8 cellular contexts compared by ENCODE assay signal in the genomic region with DNA sequence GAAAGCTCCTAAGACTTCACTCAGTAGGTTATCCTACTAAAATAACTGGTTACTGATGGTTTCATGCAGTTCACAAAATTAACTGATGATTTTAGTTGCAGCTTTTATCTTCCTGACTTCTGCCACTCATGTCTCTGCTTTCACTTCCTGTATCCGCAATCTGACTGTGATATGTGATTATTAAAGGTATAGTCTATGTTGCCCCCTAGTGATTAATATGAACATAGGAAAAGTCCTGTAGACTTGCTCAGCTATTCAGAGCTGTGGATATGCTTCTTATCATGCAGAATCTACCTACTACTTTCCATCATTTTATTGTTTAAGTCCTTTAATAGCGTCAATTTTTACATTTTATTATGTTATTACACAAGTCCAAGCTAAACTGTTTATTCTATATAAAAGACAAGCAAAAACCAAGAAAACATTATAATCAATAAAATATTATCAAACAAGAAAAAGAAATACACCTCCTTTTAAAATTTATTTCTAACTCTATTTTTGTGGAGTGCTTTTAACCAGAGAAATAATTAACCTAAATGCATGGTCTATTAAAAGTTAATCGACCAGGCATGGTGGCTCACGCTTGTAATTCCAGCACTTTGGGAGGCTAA. TPM values are rescaled to one million over a fixed set of nuclear protein-coding genes. Genes with fewer than 3 reads are reported as not detected.
DNase-seq lines count a peak whose midpoint lies in the region; ATAC-seq and TF ChIP-seq lines count a peak whose summit lies in the region.

No MANE protein-coding gene starts in this region.

- no peak for TF ChIP-seq POLR2A in IMR-90 (IDR thresholded peaks at IDR 0.05; ENCODE audit: low read depth, low read length)

- no peaks in the 10 kb centered on the region for H3K9me3 Mint-ChIP-seq in activated CD8-positive, alpha-beta memory T cell treated with anti-CD3 and anti-CD28 coated beads, Interleukin-2, amount 10 ng/mL, durations not matched to agents 7 days and 5 days (ENCODE audit: low read depth)
- H3K9me3 Mint-ChIP-seq in effector memory CD8-positive, alpha-beta T cell: no peaks in the 10 kb centered on the region

- H3K4me1 ChIP-seq in IMR-90 (ENCODE audit: control insufficient read depth, insufficient read depth, low read length) (no peaks in the 10 kb centered on the region), OCI-LY3 (ENCODE audit: low read length) (peaks cover 26% of the 10 kb centered on the region)

- H3F3A ChIP-seq in neural cell (ENCODE audit: insufficient read depth, low read length, poor library complexity, severe bottlenecking): no peaks in the 10 kb centered on the region

- CTCF ChIA-PET in activated CD8-positive, alpha-beta memory T cell treated with anti-CD3 and anti-CD28 coated beads, Interleukin-2, amount 10 ng/mL, durations not matched to agents 7 days and 5 days (lab: Charles Lee): interaction anchor here (0.5 to 4.3 kb wide), 37 partner anchors 8 to 907 kb away, joined by 3 to 71 read pairs (median 4); a partner anchor contains a TSS
- CTCF ChIA-PET in IMR-90 (lab: Yijun Ruan, JAX): interaction anchor here (0.7 to 1.8 kb wide), 11 partner anchors 11 to 497 kb away, joined by 3 to 9 read pairs (median 3); a partner anchor contains a TSS

- DNase-seq in activated CD8-positive, alpha-beta memory T cell treated with anti-CD3 and anti-CD28 coated beads, Interleukin-2, amount 10 ng/mL, durations not matched to agents 7 days and 5 days: no peak
- no peak for DNase-seq in activated CD8-positive, alpha-beta memory T cell treated with anti-CD3 and anti-CD28 coated beads, Interleukin-2, amount 50 U/mL, for 48 hours
- DNase-seq in IMR-90 (peak; percentile 59), mesenteric fat pad (ENCODE audit: low spot score) (no peak)
- DNase-seq in effector memory CD8-positive, alpha-beta T cell: no peak

- in situ Hi-C loops in IMR-90 (cut with MboI; ENCODE audit: low sequenced_read_pairs): no loop called here

- H3K4me3 ChIP-seq in IMR-90 (ENCODE audit: insufficient read depth, low read depth, low read length) (no peak overlapping the region), OCI-LY3 (ENCODE audit: low read length) (no peak overlapping the region), neural cell (ENCODE audit: low read length) (no peak overlapping the region)

- no peak overlapping the region for H2AFZ ChIP-seq in IMR-90 (replicated peaks; ENCODE audit: low read length, poor library complexity)
- H2AFZ ChIP-seq in OCI-LY3 (ENCODE audit: low read depth, low read length): no peak overlapping the region
- H2AFZ ChIP-seq in neural cell (ENCODE audit: low read depth, low read length): no peak overlapping the region

- no peak overlapping the region for H2BK5ac ChIP-seq in IMR-90 (ENCODE audit: low read depth, low read length, poor library complexity, severe bottlenecking)

- H3K9me3 ChIP-seq in IMR-90 (ENCODE audit: control insufficient read depth, insufficient read depth, low read length) (peaks cover 3% of the 10 kb centered on the region), OCI-LY3 (ENCODE audit: insufficient read depth, low read length) (peaks cover 5% of the 10 kb centered on the region; the same call in 1 of the 2 replicates), neural cell (ENCODE audit: low read length) (no peaks in the 10 kb centered on the region)

- no peak overlapping the region for H2AK5ac ChIP-seq in IMR-90 (ENCODE audit: low read depth, low read length)

- TF ChIP-seq RAD21 in IMR-90 (IDR thresholded peaks at IDR 0.05; ENCODE audit: low read length): peak; percentile 47
- peak; percentile 75 for TF ChIP-seq RAD21 in neural cell (conservative IDR thresholded peaks at IDR 0.05)

- H3K79me2 ChIP-seq in OCI-LY3 (ENCODE audit: low read length) (no peaks in the 10 kb centered on the region), neural cell (replicated peaks; ENCODE audit: insufficient read depth, low read length) (no peaks in the 10 kb centered on the region)

- peak overlapping the region; percentile 59 for H3K27ac Mint-ChIP-seq in activated CD8-positive, alpha-beta memory T cell treated with anti-CD3 and anti-CD28 coated beads, Interleukin-2, amount 10 ng/mL, durations not matched to agents 7 days and 5 days
- H3K27ac Mint-ChIP-seq in effector memory CD8-positive, alpha-beta T cell: no peak overlapping the region

- no TSS peak for BruUV-seq in IMR-90 (replicated peaks; lab: Mats Ljungman, UMichigan)

- H3K36me3 ChIP-seq in IMR-90 (ENCODE audit: control insufficient read depth, insufficient read depth, low read length) (no peaks in the 10 kb centered on the region), OCI-LY3 (replicated peaks; ENCODE audit: low read depth, low read length) (peaks cover 1% of the 10 kb centered on the region), neural cell (ENCODE audit: insufficient read depth, low read length) (no peaks in the 10 kb centered on the region)

- TF ChIP-seq EP300 in neural cell (conservative IDR thresholded peaks at IDR 0.05; ENCODE audit: poor library complexity, severe bottlenecking): peak; percentile 31

- intact Hi-C loops in IMR-90 (cut with micrococcal nuclease): loop anchor here (2.0 kb wide), 2 partner anchors 299 to 501 kb away; a partner anchor contains a TSS

- POLR2A ChIA-PET in IMR-90 (lab: Charles Lee; ENCODE audit: unreplicated experiment): no interaction called here

- H3K27ac ChIP-seq in IMR-90 (ENCODE audit: insufficient read depth, low read length): no peak overlapping the region
- no peak overlapping the region for H3K27ac ChIP-seq in OCI-LY3 (ENCODE audit: low read length)
- no peak overlapping the region for H3K27ac ChIP-seq in neural cell (ENCODE audit: low read length)

- peak overlapping the region in 1 of 2 experiments; percentile 49; a peak in 1 of 4 replicates for H4K8ac ChIP-seq in IMR-90 (ENCODE audit: low read depth in 2 of 2, low read length in 2 of 2)

- WGBS in IMR-90 (ENCODE audit: extremely low coverage in 2 of 2, insufficient read length in 1 of 2), 2 experiments: 92% methylated on average over 2 of the region's 4 CpGs; no CpG with 5 or more reads in 1 of the 2 experiments

- H4K20me1 ChIP-seq in IMR-90 (ENCODE audit: insufficient read depth, low read length): no peaks in the 10 kb centered on the region
- no peaks in the 10 kb centered on the region for H4K20me1 ChIP-seq in OCI-LY3 (ENCODE audit: insufficient read depth, low read length)
- no peaks in the 10 kb centered on the region for H4K20me1 ChIP-seq in neural cell (ENCODE audit: insufficient read depth)

- no peak overlapping the region for H2BK20ac ChIP-seq in IMR-90 (ENCODE audit: low read depth, low read length)

- ATAC-seq in activated CD8-positive, alpha-beta memory T cell treated with anti-CD3 and anti-CD28 coated beads, Interleukin-2, amount 10 ng/mL, durations not matched to agents 7 days and 5 days: peak; percentile 93
- peak; percentile 82 for ATAC-seq in GM21737 (IDR thresholded peaks at IDR 0.05; ENCODE audit: unreplicated experiment)
- ATAC-seq in IMR-90 (ENCODE audit: low read depth): peak; percentile 93
- ATAC-seq in effector memory CD8-positive, alpha-beta T cell (replicated peaks): peak; percentile 99

- H3K27me3 Mint-ChIP-seq in activated CD8-positive, alpha-beta memory T cell treated with anti-CD3 and anti-CD28 coated beads, Interleukin-2, amount 10 ng/mL, durations not matched to agents 7 days and 5 days: no peaks in the 10 kb centered on the region
- H3K27me3 Mint-ChIP-seq in effector memory CD8-positive, alpha-beta T cell: no peaks in the 10 kb centered on the region

- no peaks in the 10 kb centered on the region for H3K9me2 ChIP-seq in neural cell (ENCODE audit: insufficient read depth, low read length)

- H4K5ac ChIP-seq in IMR-90 (ENCODE audit: low read depth, low read length): peak overlapping the region; percentile 34

- dilution Hi-C loops in IMR-90 (cut with HindIII; ENCODE audit: low sequenced_read_pairs, unreplicated experiment): no loop called here

- no peaks in the 10 kb centered on the region for H3K79me1 ChIP-seq in IMR-90 (ENCODE audit: low read depth in 1 of 2, low read length in 2 of 2)

- H3K14ac ChIP-seq in IMR-90 (replicated peaks; ENCODE audit: low read depth, low read length): no peak overlapping the region

- TF ChIP-seq CTCF in IMR-90 (conservative IDR thresholded peaks at IDR 0.05; ENCODE audit: low read depth, low read length) (peak; percentile 53), OCI-LY3 (IDR thresholded peaks at IDR 0.05; ENCODE audit: low read depth, low read length) (peak; percentile 92), neural cell (IDR thresholded peaks at IDR 0.05; ENCODE audit: poor library complexity, severe bottlenecking) (peak; percentile 72)

- H3K4me2 ChIP-seq in IMR-90 (ENCODE audit: low read depth, low read length) (peak overlapping the region; percentile 14; the same call in 1 of the 2 replicates), OCI-LY3 (ENCODE audit: low read length) (peak overlapping the region; percentile 11), neural cell (ENCODE audit: low read length) (no peak overlapping the region)

- no peaks in the 10 kb centered on the region for H3K9me1 ChIP-seq in IMR-90 (ENCODE audit: insufficient read depth, low read length)

- H2AK9ac ChIP-seq in IMR-90 (replicated peaks; ENCODE audit: low read depth, low read length, poor library complexity): no peak overlapping the region

- H3K23ac ChIP-seq in IMR-90 (ENCODE audit: low read depth, low read length): no peak overlapping the region

- no peak overlapping the region for H3K18ac ChIP-seq in IMR-90 (ENCODE audit: low read depth, low read length)

- H2BK120ac ChIP-seq in IMR-90 (ENCODE audit: low read depth, low read length): no peak overlapping the region

- no peaks in the 10 kb centered on the region; the same call in 1 of the 2 replicates for H3K27me3 ChIP-seq in IMR-90 (ENCODE audit: control insufficient read depth, insufficient read depth, low read length)
- H3K27me3 ChIP-seq in OCI-LY3 (ENCODE audit: low read depth, low read length): no peaks in the 10 kb centered on the region
- H3K27me3 ChIP-seq in neural cell (ENCODE audit: insufficient read depth, low read depth, low read length): no peaks in the 10 kb centered on the region

- H4K91ac ChIP-seq in IMR-90 (ENCODE audit: insufficient read depth, low read depth, low read length): no peak overlapping the region

- no peak overlapping the region for H3K4me3 Mint-ChIP-seq in activated CD8-positive, alpha-beta memory T cell treated with anti-CD3 and anti-CD28 coated beads, Interleukin-2, amount 10 ng/mL, durations not matched to agents 7 days and 5 days
- no peak overlapping the region for H3K4me3 Mint-ChIP-seq in effector memory CD8-positive, alpha-beta T cell

- no peak overlapping the region for H3K4ac ChIP-seq in IMR-90 (ENCODE audit: low read depth, low read length)

- no peak overlapping the region for H2BK15ac ChIP-seq in IMR-90 (ENCODE audit: low read depth, low read length)

- H3K4me1 Mint-ChIP-seq in activated CD8-positive, alpha-beta memory T cell treated with anti-CD3 and anti-CD28 coated beads, Interleukin-2, amount 10 ng/mL, durations not matched to agents 7 days and 5 days: peaks cover 14% of the 10 kb centered on the region
- peaks cover 2 to 4% of the 10 kb centered on the region in 2 donors for H3K4me1 Mint-ChIP-seq in effector memory CD8-positive, alpha-beta T cell (ENCODE audit: low read depth in 2 of 2)

- H3K9ac ChIP-seq in IMR-90 (ENCODE audit: low read depth, low read length) (no peak overlapping the region), OCI-LY3 (ENCODE audit: low read length) (0 out of 2 replicates have a peak overlapping the region, but pooled peaks have one; percentile 1), neural cell (ENCODE audit: low read length) (no peak overlapping the region)

- no peaks in the 10 kb centered on the region for H3K36me3 Mint-ChIP-seq in activated CD8-positive, alpha-beta memory T cell treated with anti-CD3 and anti-CD28 coated beads, Interleukin-2, amount 10 ng/mL, durations not matched to agents 7 days and 5 days
- no peaks in the 10 kb centered on the region for H3K36me3 Mint-ChIP-seq in effector memory CD8-positive, alpha-beta T cell (ENCODE audit: insufficient read depth)

- no peak overlapping the region for H3K56ac ChIP-seq in IMR-90 (ENCODE audit: extremely low read depth, insufficient read depth, low read length)

RNA-seq across cellular contexts. Expression of a gene that starts 40.6 kb away (rescaled TPM):
- total RNA-seq in activated CD8-positive, alpha-beta memory T cell treated with anti-CD3 and anti-CD28 coated beads, Interleukin-2, amount 10 ng/mL, durations not matched to agents 7 days and 5 days: under 1 TPM in 1 of 2 experiments, not detected in 1; 0.41 TPM
- total RNA-seq in IMR-90 (2012; rRNA removed) (under 0.01 TPM in 2 replicates), mesenteric fat pad (81.6 TPM)
- polyA plus RNA-seq in IMR-90 (2012; rRNA removed) (0.03 TPM in 1 of 2 replicates, not detected in the other), neural cell (not detected in 2 replicates)
- 0.01 TPM in 1 of 2 replicates, not detected in the other for polyA plus RNA-seq in IMR-90 (2012; cell fraction: cytosol; rRNA removed)
- 0.03 and 0.09 TPM in 2 replicates for polyA plus RNA-seq in IMR-90 (2012; cell fraction: nucleus; rRNA removed; ENCODE audit: low replicate concordance)
- polyA minus RNA-seq in neural cell: not detected in 2 replicates

Comparison
In these comparisons a context has a peak if more than half of its experiments do, and no peak if none do; other contexts are left out.
1. RNA of a gene that starts 40.6 kb away (total RNA-seq): 81.6 TPM in mesenteric fat pad (single experiment); 0.41 TPM in activated CD8-positive, alpha-beta memory T cell treated with anti-CD3 and anti-CD28 coated beads, Interleukin-2, amount 10 ng/mL, durations not matched to agents 7 days and 5 days and under 0.01 TPM in IMR-90; every median in the first group is over 10 times any median in the second.
2. Peak in every context shown above with its lines, with median percentiles within 50 percentile points of each other: ATAC-seq and CTCF ChIP-seq.